ENCODE assay signal across 22 cellular contexts in the genomic region with DNA sequence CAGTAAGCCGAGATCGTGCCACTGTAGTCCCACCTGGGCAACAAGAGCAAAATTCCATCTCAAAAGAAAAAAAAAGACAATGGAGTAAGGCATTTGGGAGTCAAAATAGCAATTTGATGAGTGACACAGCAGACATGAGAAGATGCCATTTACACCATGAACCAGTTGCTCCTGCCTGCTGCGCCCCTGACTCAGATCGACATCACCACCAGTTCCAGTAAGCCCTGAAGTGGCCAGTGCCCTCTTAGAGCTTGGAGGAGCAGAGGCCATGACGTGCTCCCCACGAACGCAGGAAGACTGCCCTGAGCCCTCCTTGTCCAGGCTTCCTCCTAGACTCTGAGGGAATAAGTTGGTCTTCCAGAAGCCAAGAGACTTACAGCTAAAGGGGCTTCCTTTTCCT.
"Had no signal": no experiment of that assay in that cellular context is flagged by ENCODE, and none has a peak within 500 bp of the region (broad histone marks: within the 10 kb centered on the region; RNA-seq: fewer than 3 reads in every experiment).

No MANE protein-coding gene starts in this region.

- H3K9me3 ChIP-seq: esophagus muscularis mucosa, gastrocnemius medialis, heart right ventricle, left lung, lower lobe of right lung, stomach, thoracic aorta, transverse colon had no signal

- H3K36me3 ChIP-seq: esophagus muscularis mucosa, gastrocnemius medialis, heart right ventricle, left lung, lower lobe of right lung, stomach, thoracic aorta, transverse colon had no signal

- H3K9me3 Mint-ChIP-seq: memory B cell, mesothelial cell of epicardium, natural killer cell, neural crest cell had no signal

- H3K27me3 ChIP-seq: esophagus muscularis mucosa, gastrocnemius medialis, heart right ventricle, left lung, stomach, transverse colon had no signal

- H3K27ac Mint-ChIP-seq: memory B cell, mesothelial cell of epicardium, natural killer cell had no signal

- H3K36me3 Mint-ChIP-seq: memory B cell, mesothelial cell of epicardium, natural killer cell had no signal

- DNase-seq: effector CD8-positive, alpha-beta T cell; gastrocnemius medialis; heart right ventricle; hypothalamus; left lung; lower lobe of right lung; natural killer cell; posterior cingulate gyrus; stimulated activated CD4-positive, alpha-beta T cell treated with anti-CD3 and anti-CD28 coated beads, Interleukin-2, amount 100 ng/mL, for 24 hours; stimulated activated CD4-positive, alpha-beta T cell treated with anti-CD3 and anti-CD28 coated beads, Interleukin-4, amount 100 ng/mL, for 4 hours; stimulated activated naive CD4-positive, alpha-beta T cell; stomach; substantia nigra; transverse colon had no signal

- ATAC-seq: gastrocnemius medialis, heart right ventricle, left lung, lower lobe of right lung, natural killer cell, sciatic nerve had no signal

- H3K4me1 Mint-ChIP-seq: memory B cell, natural killer cell, neural crest cell had no signal

- H3K4me3 Mint-ChIP-seq: memory B cell, mesothelial cell of epicardium, natural killer cell, neural crest cell had no signal

- H3K4me3 ChIP-seq: coronary artery, esophagus muscularis mucosa, gastrocnemius medialis, heart right ventricle, left lung, lower lobe of right lung, skin epidermis, stomach, thoracic aorta, transverse colon had no signal
